18 cellular contexts compared by ENCODE assay signal in the genomic region with DNA sequence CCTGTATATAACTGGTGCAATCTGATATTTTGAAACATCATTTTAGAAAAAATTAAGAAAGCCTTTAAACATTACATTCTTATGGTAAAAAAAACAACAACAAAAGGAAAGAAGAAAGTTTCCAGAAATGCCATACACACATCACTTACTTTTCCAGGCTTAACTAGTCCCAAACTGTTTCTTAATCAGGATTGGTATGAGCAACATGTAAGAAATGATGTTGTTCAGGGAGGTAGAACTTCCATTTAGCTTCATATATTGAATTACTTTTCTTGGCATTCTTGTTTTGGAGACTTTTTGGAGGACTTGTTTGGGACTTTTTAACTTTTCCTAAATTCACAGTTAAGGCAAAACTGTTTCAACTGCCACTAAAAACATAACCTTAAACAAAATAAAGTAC.
DNase-seq lines count a peak whose midpoint lies in the region; ATAC-seq, FAIRE-seq and TF ChIP-seq lines count a peak whose summit lies in the region.
"Had no signal": no experiment of that assay in that cellular context is flagged by ENCODE, and none has a peak within 500 bp of the region (broad histone marks: within the 10 kb centered on the region; RNA-seq: fewer than 3 reads in every experiment).

No MANE protein-coding gene starts in this region.

- TF ChIP-seq CTCF in AG04449 (IDR thresholded peaks at IDR 0.05; ENCODE audit: insufficient read depth, low read length, missing control alignments), result no peak
- no peak for TF ChIP-seq CTCF in sigmoid colon (IDR thresholded peaks at IDR 0.05)
- TF ChIP-seq CTCF in omental fat pad (IDR thresholded peaks at IDR 0.05), result no peak
- no peak for TF ChIP-seq CTCF in nephron progenitor cell (IDR thresholded peaks at IDR 0.05)

- H3K4me3 Mint-ChIP-seq in nephron progenitor cell, result no peak overlapping the region
- H3K4me3 Mint-ChIP-seq: B cell; CD8-positive, alpha-beta T cell had no signal

- H3K4me3 ChIP-seq in AG04449 (ENCODE audit: low read depth, low read length) (no peak overlapping the region), sigmoid colon (no peak overlapping the region)
- H3K4me3 ChIP-seq: A549; BLaER1 treated with 17β-estradiol and CSF1 and Interleukin-3, amounts not matched to agents 10 nM and 100 nM; HAP-1; K562 had no signal

- H3K4me1 ChIP-seq in sigmoid colon, result peaks cover 0 to 4% (median 0%) of the 10 kb centered on the region in 4 donors
- H3K4me1 ChIP-seq: A549; BLaER1 treated with 17β-estradiol and CSF1 and Interleukin-3, amounts not matched to agents 10 nM and 100 nM; HAP-1 had no signal

- peak; percentile 75 for FAIRE-seq in H54 (lab: Jason Lieb, UNC)
- FAIRE-seq: A549, H1, K562 had no signal

- H3K27me3 ChIP-seq in sigmoid colon, result no peaks in the 10 kb centered on the region
- H3K27me3 ChIP-seq: BLaER1 treated with 17β-estradiol and CSF1 and Interleukin-3, amounts not matched to agents 10 nM and 100 nM had no signal

- no peak overlapping the region for H3K27ac Mint-ChIP-seq in nephron progenitor cell
- H3K27ac Mint-ChIP-seq: B cell; CD8-positive, alpha-beta T cell had no signal

- peaks cover 3% of the 10 kb centered on the region for H3K27me3 Mint-ChIP-seq in nephron progenitor cell (ENCODE audit: low read depth, poor library complexity)
- H3K27me3 Mint-ChIP-seq: B cell had no signal

- POLR2A ChIA-PET in AG04449 (lab: Yijun Ruan, JAX), result no interaction called here

- no peak for TF ChIP-seq EP300 in sigmoid colon (IDR thresholded peaks at IDR 0.05)

- no peaks in the 10 kb centered on the region for H3K36me3 Mint-ChIP-seq in nephron progenitor cell (ENCODE audit: low read depth)
- H3K36me3 Mint-ChIP-seq: CD8-positive, alpha-beta T cell had no signal

- no peak for TF ChIP-seq POLR2A in H54 (IDR thresholded peaks at IDR 0.05; ENCODE audit: low read depth, low read length)
- TF ChIP-seq POLR2A in sigmoid colon (IDR thresholded peaks at IDR 0.05), result no peak

- H3K9me3 ChIP-seq in sigmoid colon, result no peaks in the 10 kb centered on the region
- H3K9me3 ChIP-seq: A549; BLaER1 treated with 17β-estradiol and CSF1 and Interleukin-3, amounts not matched to agents 10 nM and 100 nM; HAP-1 had no signal

- no peaks in the 10 kb centered on the region for H3K9me3 Mint-ChIP-seq in nephron progenitor cell

- ATAC-seq in omental fat pad (ENCODE audit: low FRiP score), result no peak
- ATAC-seq: A549; CD8-positive, alpha-beta T cell; K562 had no signal

- H3K36me3 ChIP-seq in sigmoid colon, result no peaks in the 10 kb centered on the region
- H3K36me3 ChIP-seq: BLaER1 treated with 17β-estradiol and CSF1 and Interleukin-3, amounts not matched to agents 10 nM and 100 nM; HAP-1 had no signal

- intact Hi-C loops in sigmoid colon (cut with DNase I), result no loop called here

- CTCF ChIA-PET in AG04449 (lab: Yijun Ruan, JAX), result no interaction called here

- DNase-seq in AG04449 (ENCODE audit: low read depth, low spot score) (peak; percentile 7), H54 (ENCODE audit: insufficient read length, low spot score) (no peak), amniotic epithelial cell (ENCODE audit: low read depth) (peak; percentile 11), iris pigment epithelial cell (ENCODE audit: low read depth) (peak; percentile 15), sigmoid colon (no peak), omental fat pad (ENCODE audit: low spot score) (no peak), NCI-H1417 (lab: John Stamatoyannopoulos, UW) (no peak), nephron progenitor cell (no peak)
- DNase-seq: CD8-positive, alpha-beta T cell; GDM1 had no signal

- H3K4me1 Mint-ChIP-seq in nephron progenitor cell, result no peaks in the 10 kb centered on the region
- H3K4me1 Mint-ChIP-seq: B cell had no signal

- H3K27ac ChIP-seq in sigmoid colon, result no peak overlapping the region
- H3K27ac ChIP-seq: 22Rv1; A549; BLaER1 treated with 17β-estradiol and CSF1 and Interleukin-3, amounts not matched to agents 10 nM and 100 nM; HL-60 had no signal

Comparison
In these comparisons a context has a peak if more than half of its experiments do, and no peak if none do; other contexts are left out.
1. DNase-seq: peak in AG04449 (single experiment), amniotic epithelial cell (single experiment) and iris pigment epithelial cell (single experiment); none in H54 (single experiment), sigmoid colon (single experiment), omental fat pad (single experiment), NCI-H1417 (0 of 3) and nephron progenitor cell (single experiment).